In the genomic region with DNA sequence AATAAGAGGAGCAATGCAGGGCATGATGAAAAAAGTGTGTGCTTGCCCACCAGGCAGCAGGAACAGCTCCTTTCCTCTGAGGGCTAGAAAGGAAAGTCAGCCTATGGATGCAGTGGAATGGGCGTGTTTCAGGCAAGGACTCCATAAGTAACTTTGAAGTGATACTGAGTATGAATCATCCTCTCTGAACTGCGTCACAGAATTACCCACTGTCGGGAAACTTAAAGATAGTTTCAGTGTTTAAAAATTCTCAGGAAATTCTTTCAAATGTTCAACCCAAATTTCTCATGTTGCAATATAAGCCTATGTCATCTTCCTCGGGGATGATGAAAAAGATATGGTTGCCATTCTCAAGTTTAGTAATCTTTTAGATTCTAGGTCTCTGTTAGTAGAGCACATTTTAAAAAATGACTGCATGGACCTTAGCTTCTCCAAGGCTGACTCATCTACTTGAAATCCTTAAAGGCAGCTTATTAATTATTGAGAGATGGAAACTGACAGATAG, we compare ENCODE assay signal across 14 cellular contexts. TPM values are rescaled to one million over a fixed set of nuclear protein-coding genes. Genes with fewer than 3 reads are reported as not detected.
A peak's percentile ranks its signal among the peaks of the same experiment; 100 is the strongest.
DNase-seq lines count a peak whose midpoint lies in the region; ATAC-seq and TF ChIP-seq lines count a peak whose summit lies in the region.
"Had no signal": no experiment of that assay in that cellular context is flagged by ENCODE, and none has a peak within 500 bp of the region (broad histone marks: within the 10 kb centered on the region; RNA-seq: fewer than 3 reads in every experiment).

No MANE protein-coding gene starts in this region.

- TF ChIP-seq CTCF in mammary epithelial cell (conservative IDR thresholded peaks at IDR 0.05 in 1 of 2, IDR thresholded peaks at IDR 0.05 in 1 of 2; ENCODE audit: extremely low read depth in 1 of 2, insufficient read depth in 1 of 2, low read depth in 1 of 2, low read length in 2 of 2), result no peak
- TF ChIP-seq CTCF in osteoblast (IDR thresholded peaks at IDR 0.05; ENCODE audit: extremely low read depth, low read depth, low read length), result no peak

- H4K20me1 ChIP-seq in mammary epithelial cell (ENCODE audit: insufficient read depth, low read length) (no peaks in the 10 kb centered on the region), osteoblast (ENCODE audit: insufficient read depth, low read length) (no peaks in the 10 kb centered on the region)

- CTCF ChIA-PET in mammary epithelial cell (lab: Charles Lee; ENCODE audit: low non-redundant PET), result interaction anchor here (0.5 to 0.9 kb wide), 2 partner anchors 18 to 47 kb away, joined by 3 to 4 read pairs; no protein-coding TSS in a partner anchor

- BruUV-seq in mammary epithelial cell (replicated peaks; lab: Mats Ljungman, UMichigan), result no TSS peak

- H3K27me3 ChIP-seq in mammary epithelial cell (ENCODE audit: insufficient read depth, low read length), result no peaks in the 10 kb centered on the region
- H3K27me3 ChIP-seq in osteoblast (ENCODE audit: insufficient read depth, low read length), result no peaks in the 10 kb centered on the region
- H3K27me3 ChIP-seq: sigmoid colon, testis had no signal

- intact Hi-C loops in mammary epithelial cell (cut with micrococcal nuclease), result no loop called here

- H3K27ac ChIP-seq in mammary epithelial cell (ENCODE audit: insufficient read depth, low read depth, low read length) (peak overlapping the region; percentile 83), osteoblast (ENCODE audit: low read depth, low read length) (peak overlapping the region; percentile 82)
- H3K27ac ChIP-seq: sigmoid colon, testis had no signal

- H3K9me3 ChIP-seq in mammary epithelial cell (replicated peaks; ENCODE audit: insufficient read depth, low read length) (no peaks in the 10 kb centered on the region), osteoblast (ENCODE audit: low read depth, low read length) (no peaks in the 10 kb centered on the region)
- H3K9me3 ChIP-seq: sigmoid colon, testis had no signal

- H3K4me3 ChIP-seq in mammary epithelial cell (replicated peaks in 1 of 3; ENCODE audit: insufficient read depth in 1 of 3, low read depth in 2 of 3, low read length in 3 of 3) (no peak overlapping the region), osteoblast (ENCODE audit: insufficient read depth, low read length) (peak overlapping the region; percentile 18)
- H3K4me3 ChIP-seq: sigmoid colon, testis had no signal

- no peak for DNase-seq in activated CD4-positive, CD25-positive, alpha-beta regulatory T cell (lab: John Stamatoyannopoulos, UW)
- peak; percentile 75 for DNase-seq in LHCN-M2 (ENCODE audit: low read depth)
- DNase-seq in mammary epithelial cell, result peak; percentile 86
- peak; percentile 85 for DNase-seq in osteoblast (ENCODE audit: insufficient read length, low spot score, missing footprints)
- no peak for DNase-seq in NCI-H748 (lab: John Stamatoyannopoulos, UW; ENCODE audit: unreplicated experiment)
- DNase-seq: 8988T, KG1, left colon, NCI-H82, sigmoid colon, testis had no signal

- no peaks in the 10 kb centered on the region for H3K79me2 ChIP-seq in mammary epithelial cell (ENCODE audit: insufficient read depth, low read length)
- no peaks in the 10 kb centered on the region for H3K79me2 ChIP-seq in osteoblast (ENCODE audit: insufficient read depth, low read length)

- no peak overlapping the region for H2AFZ ChIP-seq in mammary epithelial cell (ENCODE audit: low read depth, low read length)
- peak overlapping the region; percentile 54 for H2AFZ ChIP-seq in osteoblast (ENCODE audit: low read length)

- ATAC-seq in activated CD4-positive, CD25-positive, alpha-beta regulatory T cell treated with anti-CD3 and anti-CD28 coated beads, Interleukin-2, amount 50 U/mL, for 24 hours, result peak; percentile 60 to 81
- ATAC-seq in HG03442 (IDR thresholded peaks at IDR 0.05; ENCODE audit: unreplicated experiment), result no peak
- ATAC-seq in HG03354 (IDR thresholded peaks at IDR 0.05; ENCODE audit: poor library complexity, severe bottlenecking, unreplicated experiment), result no peak
- ATAC-seq: left colon had no signal

- H3K36me3 ChIP-seq in mammary epithelial cell (ENCODE audit: insufficient read depth, low read length), result peaks cover 4% of the 10 kb centered on the region
- peaks cover 12% of the 10 kb centered on the region for H3K36me3 ChIP-seq in osteoblast (ENCODE audit: insufficient read depth, low read length)

- in situ Hi-C loops in mammary epithelial cell (cut with MboI; ENCODE audit: low sequenced_read_pairs in 2 of 2), result no loop called here

- 72% methylated on average over 4 of the region's 4 CpGs for WGBS in mammary epithelial cell (ENCODE audit: low coverage, missing lambda C conversion rate)

- dilution Hi-C loops in mammary epithelial cell (cut with HindIII; ENCODE audit: low sequenced_read_pairs), result no loop called here

- H3K9ac ChIP-seq in mammary epithelial cell (ENCODE audit: insufficient read depth, low read length), result peak overlapping the region; percentile 31

- peak overlapping the region; percentile 26 for H3K4me2 ChIP-seq in mammary epithelial cell (ENCODE audit: insufficient read depth, low read depth, low read length)
- peak overlapping the region; percentile 80 for H3K4me2 ChIP-seq in osteoblast (ENCODE audit: insufficient read depth, low read length)

- H3K4me1 ChIP-seq in mammary epithelial cell (ENCODE audit: insufficient read depth, low read length) (peaks cover 10% of the 10 kb centered on the region), osteoblast (ENCODE audit: insufficient read depth, low read length) (peaks cover 18% of the 10 kb centered on the region)
- H3K4me1 ChIP-seq: sigmoid colon, testis had no signal

RNA-seq across cellular contexts. Expression of a gene that starts 27.7 kb away (rescaled TPM):
- 19.0 and 25.3 TPM in 2 replicates for total RNA-seq in LHCN-M2 (2014; rRNA removed)
- 8.6 TPM for polyA plus RNA-seq in LHCN-M2 (2012)
- 10 to 100 TPM; 12.5 to 19.4 TPM for total RNA-seq in mammary epithelial cell
- 9.9 TPM for polyA plus RNA-seq in mammary epithelial cell
- 8.0 TPM for polyA minus RNA-seq in mammary epithelial cell
- 8.3 and 9.4 TPM in 2 replicates for total RNA-seq in osteoblast

RNA-seq across cellular contexts. Expression of a gene that starts 27.8 kb away (rescaled TPM):
- total RNA-seq in LHCN-M2 (2014; rRNA removed), result 87.1 and 91.1 TPM in 2 replicates
- polyA plus RNA-seq in LHCN-M2 (2012), result 34.8 TPM
- total RNA-seq in mammary epithelial cell, result 10 to 100 TPM; 68.2 to 74.5 TPM
- polyA plus RNA-seq in mammary epithelial cell, result 71.3 TPM
- polyA minus RNA-seq in mammary epithelial cell, result 75.1 TPM
- 98.1 and 106 TPM in 2 replicates for total RNA-seq in osteoblast

Comparison
In these comparisons a context has a peak if more than half of its experiments do, and no peak if none do; other contexts are left out.
1. ATAC-seq: peak in activated CD4-positive, CD25-positive, alpha-beta regulatory T cell treated with anti-CD3 and anti-CD28 coated beads, Interleukin-2, amount 50 U/mL, for 24 hours (2 of 2); none in HG03442 (single experiment) and HG03354 (single experiment).
2. DNase-seq: peak in LHCN-M2 (single experiment), mammary epithelial cell (single experiment) and osteoblast (single experiment); none in activated CD4-positive, CD25-positive, alpha-beta regulatory T cell (0 of 4) and NCI-H748 (single experiment).